10 cellular contexts compared by ENCODE assay signal in genomic region chr9:112754578-112754977, GRCh38. TPM values are rescaled to one million over a fixed set of nuclear protein-coding genes. Genes with fewer than 3 reads are reported as not detected.
DNase-seq lines count a peak whose midpoint lies in the region; FAIRE-seq and TF ChIP-seq lines count a peak whose summit lies in the region.
"Had no signal": no experiment of that assay in that cellular context is flagged by ENCODE, and none has a peak within 500 bp of the region (broad histone marks: within the 10 kb centered on the region; RNA-seq: fewer than 3 reads in every experiment).

No MANE protein-coding gene starts in this region.

- peak; percentile 41 for DNase-seq in stimulated activated CD4-positive, alpha-beta T cell treated with anti-CD3 and anti-CD28 coated beads, Interleukin-15, amount 100 ng/mL, for 24 hours
- DNase-seq in stimulated activated CD4-positive, alpha-beta T cell treated with anti-CD3 and anti-CD28 coated beads, Interleukin-12 subunit alpha, Interleukin-12 subunit beta, amount 100 ng/mL, for 4 hours: no peak
- peak; percentile 28 for DNase-seq in T-helper 9 cell
- peak; percentile 42 for DNase-seq in fibroblast of villous mesenchyme (ENCODE audit: low read depth)
- DNase-seq in urothelium cell line (ENCODE audit: low spot score): peak; percentile 41
- no peak for DNase-seq in DMS 273 (lab: John Stamatoyannopoulos, UW; ENCODE audit: unreplicated experiment)
- DNase-seq in globus pallidus (ENCODE audit: low spot score): no peak
- no peak for DNase-seq in C1 segment of cervical spinal cord (lab: John Stamatoyannopoulos, UW)
- DNase-seq: NCI-H1105 had no signal

- H3K4me3 ChIP-seq in fibroblast of villous mesenchyme (ENCODE audit: low read depth, low read length): no peak overlapping the region

- TF ChIP-seq CTCF in fibroblast of villous mesenchyme (IDR thresholded peaks at IDR 0.05; ENCODE audit: insufficient read depth, low read depth, low read length): no peak

- FAIRE-seq in urothelium cell line (lab: Jason Lieb, UNC): no peak
- FAIRE-seq: colon had no signal

RNA-seq across cellular contexts. Expression of gene SNX30, which starts 4.0 kb away (rescaled TPM):
- total RNA-seq in fibroblast of villous mesenchyme: 27.6 and 27.7 TPM in 2 replicates

RNA-seq across cellular contexts. Expression of gene INIP, which starts 36.7 kb away (rescaled TPM):
- 12.9 and 23.3 TPM in 2 replicates for total RNA-seq in fibroblast of villous mesenchyme

Comparison
In these comparisons a context has a peak if more than half of its experiments do, and no peak if none do; other contexts are left out.
1. DNase-seq: peak in stimulated activated CD4-positive, alpha-beta T cell treated with anti-CD3 and anti-CD28 coated beads, Interleukin-15, amount 100 ng/mL, for 24 hours (single experiment), T-helper 9 cell (single experiment), fibroblast of villous mesenchyme (single experiment) and urothelium cell line (single experiment); none in stimulated activated CD4-positive, alpha-beta T cell treated with anti-CD3 and anti-CD28 coated beads, Interleukin-12 subunit alpha, Interleukin-12 subunit beta, amount 100 ng/mL, for 4 hours (single experiment), DMS 273 (single experiment), globus pallidus (single experiment) and C1 segment of cervical spinal cord (0 of 14).